Comparison of ENCODE assay signal across 8 cellular contexts in genomic region chr2:98730053-98730850, GRCh38. TPM values are rescaled to one million over a fixed set of nuclear protein-coding genes. Genes with fewer than 3 reads are reported as not detected.
DNase-seq lines count a peak whose midpoint lies in the region; ATAC-seq, FAIRE-seq and TF ChIP-seq lines count a peak whose summit lies in the region.

No MANE protein-coding gene starts in this region.

- peaks cover 7% of the 10 kb centered on the region for H3K4me1 Mint-ChIP-seq in chondrocyte (ENCODE audit: low read depth)

- peaks cover 39% of the 10 kb centered on the region for H3K27me3 Mint-ChIP-seq in chondrocyte (ENCODE audit: low read depth)

- TF ChIP-seq CTCF in chondrocyte (IDR thresholded peaks at IDR 0.05) = no peak

- H3K4me3 Mint-ChIP-seq in chondrocyte (ENCODE audit: unreplicated experiment) = peak overlapping the region; percentile 53

- peak; percentile 38 for FAIRE-seq in GM18507 (lab: Jason Lieb, UNC)

- H3K9me3 Mint-ChIP-seq in chondrocyte (ENCODE audit: low read depth) = no peaks in the 10 kb centered on the region

- DNase-seq in GM18507 (ENCODE audit: extremely low spot score, insufficient read length, low read depth) (no peak), NCI-H1048 (lab: John Stamatoyannopoulos, UW) (peak; percentile 4), chondrocyte (ENCODE audit: low spot score) (no peak), left colon (peak; percentile 66 to 74), KG1 (lab: John Stamatoyannopoulos, UW) (no peak)
- DNase-seq in stimulated activated CD4-positive, alpha-beta T cell treated with anti-CD3 and anti-CD28 coated beads, Interleukin-1b, Interleukin-23, amount 100 ng/mL, for 48 hours = peak; percentile 66

- intact Hi-C loops in left colon (cut with DNase I, micrococcal nuclease) = no loop called here

- ATAC-seq in activated CD4-positive, CD25-positive, alpha-beta regulatory T cell treated with anti-CD3 and anti-CD28 coated beads, Interleukin-2, amount 50 U/mL, for 24 hours = peak; percentile 17 to 25
- ATAC-seq in left colon = peak; percentile 53
- no peak for ATAC-seq in GM19452 (IDR thresholded peaks at IDR 0.05; ENCODE audit: unreplicated experiment)

- H3K27ac Mint-ChIP-seq in chondrocyte (ENCODE audit: unreplicated experiment) = no peak overlapping the region

- H3K36me3 Mint-ChIP-seq in chondrocyte (ENCODE audit: low read depth) = no peaks in the 10 kb centered on the region

RNA-seq across cellular contexts. Expression of gene MGAT4A, which starts 0.7 kb away (rescaled TPM):
- total RNA-seq in chondrocyte (1.7 to 2.2 TPM (median 2.1 TPM) in 3 replicates), left colon (100 to 1,000 TPM; 115 to 154 TPM)

Comparison
In these comparisons a context has a peak if more than half of its experiments do, and no peak if none do; other contexts are left out.
1. DNase-seq: peak in NCI-H1048 (single experiment), left colon (2 of 2) and stimulated activated CD4-positive, alpha-beta T cell treated with anti-CD3 and anti-CD28 coated beads, Interleukin-1b, Interleukin-23, amount 100 ng/mL, for 48 hours (single experiment); none in GM18507 (single experiment), chondrocyte (single experiment) and KG1 (single experiment).
2. RNA of gene MGAT4A, which starts 0.7 kb away (total RNA-seq): 115 to 154 TPM in left colon; 1.7 to 2.2 TPM in chondrocyte; every median in the first group is over 10 times any median in the second.